12 cellular contexts compared by ENCODE assay signal in the genomic region with DNA sequence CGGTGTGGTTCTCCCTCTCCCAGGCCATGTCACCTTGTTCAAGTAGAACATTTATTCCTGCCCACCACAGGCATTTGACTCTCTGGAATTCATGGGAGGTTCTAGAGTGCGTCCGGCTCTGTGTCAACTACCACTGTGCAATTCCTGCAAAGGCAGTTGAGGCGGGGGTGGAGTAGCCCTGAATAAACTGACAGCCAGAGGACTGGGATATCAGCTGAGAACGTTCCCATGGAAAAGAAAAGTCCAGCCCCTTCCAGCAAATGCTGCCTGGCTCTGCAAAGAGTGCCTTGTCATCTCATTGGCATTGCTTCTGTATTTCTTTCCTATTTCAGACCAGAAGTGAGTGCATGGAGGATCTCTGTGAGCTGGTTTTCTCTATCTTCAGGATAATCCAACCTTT. TPM values are rescaled to one million over a fixed set of nuclear protein-coding genes. Genes with fewer than 3 reads are reported as not detected.
DNase-seq lines count a peak whose midpoint lies in the region; ATAC-seq and TF ChIP-seq lines count a peak whose summit lies in the region.
"Had no signal": no experiment of that assay in that cellular context is flagged by ENCODE, and none has a peak within 500 bp of the region (broad histone marks: within the 10 kb centered on the region; RNA-seq: fewer than 3 reads in every experiment).

No MANE protein-coding gene starts in this region.

- 35% methylated on average over 5 of the region's 5 CpGs for WGBS in liver
- WGBS in thyroid gland, 2 donors: 24 to 40% methylated on average over 5 of the region's 5 CpGs

- intact Hi-C loops in thyroid gland (cut with DNase I): no loop called here

- no peak overlapping the region for H3K4me3 ChIP-seq in fibroblast of mammary gland (ENCODE audit: control insufficient read depth, low read depth, low read length)
- peak overlapping the region in 1 of 3 donors; percentile 4 for H3K4me3 ChIP-seq in liver (ENCODE audit: low read depth in 1 of 3, low read length in 3 of 3)
- H3K4me3 ChIP-seq in thyroid gland (replicated peaks in 1 of 3): no peak overlapping the region

- TF ChIP-seq CTCF in fibroblast of mammary gland (conservative IDR thresholded peaks at IDR 0.05; ENCODE audit: control insufficient read depth, insufficient read depth, low read depth, low read length) (no peak), liver (IDR thresholded peaks at IDR 0.05; ENCODE audit: low read depth, low read length, missing input control) (no peak), thyroid gland (IDR thresholded peaks at IDR 0.05) (no peak)

- peak in 1 of 2 donors; percentile 74 for TF ChIP-seq POLR2A in thyroid gland (IDR thresholded peaks at IDR 0.05)

- peak overlapping the region; percentile 86 to 87 for H3K27ac ChIP-seq in liver (ENCODE audit: low read depth in 1 of 2, low read length in 2 of 2)
- H3K27ac ChIP-seq in thyroid gland: peak overlapping the region; percentile 93 to 94 (median 94)

- DNase-seq in NCI-H226 (peak; percentile 66), fibroblast of mammary gland (ENCODE audit: low read depth) (peak; percentile 57), thyroid gland (peak; percentile 93 to 96), SW480 (ENCODE audit: low spot score) (no peak), middle frontal gyrus (ENCODE audit: extremely low spot score, low spot score) (no peak)
- DNase-seq: activated CD4-positive, CD25-positive, alpha-beta regulatory T cell; NCI-H510A; SHP77 treated with DMSO at 0.1 percent for 48 hours had no signal

- no peak for ATAC-seq in stimulated activated memory B cell treated with anti-CD40 and anti-IgM and Interleukin-4, amounts not matched to agents 10 μg/mL and 1 μg/mL and 100 μg/mL, for 72 hours
- ATAC-seq in HG02759 (IDR thresholded peaks at IDR 0.05; ENCODE audit: unreplicated experiment): no peak

- peaks cover 21 to 59% (median 43%) of the 10 kb centered on the region in 4 donors for H3K4me1 ChIP-seq in liver (ENCODE audit: control insufficient read depth in 4 of 4, insufficient read depth in 4 of 4, low read length in 3 of 4)
- peaks cover 38 to 58% of the 10 kb centered on the region in 2 donors for H3K4me1 ChIP-seq in thyroid gland

- no peaks in the 10 kb centered on the region for H3K27me3 ChIP-seq in liver (ENCODE audit: control insufficient read depth in 4 of 4, insufficient read depth in 4 of 4, low read length in 3 of 4)
- H3K27me3 ChIP-seq in thyroid gland: no peaks in the 10 kb centered on the region

- no peaks in the 10 kb centered on the region for H3K9me3 Mint-ChIP-seq in stimulated activated memory B cell treated with anti-CD40 and anti-IgM and Interleukin-4, amounts not matched to agents 10 μg/mL and 1 μg/mL and 100 μg/mL, for 72 hours
- H3K9me3 Mint-ChIP-seq: dendritic cell treated with granulocyte-macrophage colony-stimulating factor and Interleukin-4, amounts not matched to agents 40 ng/mL and 50 ng/mL, for 4 days had no signal

- H3K36me3 ChIP-seq in liver (ENCODE audit: control insufficient read depth in 4 of 4, insufficient read depth in 3 of 4, low read depth in 1 of 4, low read length in 3 of 4): no peaks in the 10 kb centered on the region
- no peaks in the 10 kb centered on the region for H3K36me3 ChIP-seq in thyroid gland

- no peaks in the 10 kb centered on the region for H3K27me3 Mint-ChIP-seq in stimulated activated memory B cell treated with anti-CD40 and anti-IgM and Interleukin-4, amounts not matched to agents 10 μg/mL and 1 μg/mL and 100 μg/mL, for 72 hours
- H3K27me3 Mint-ChIP-seq: dendritic cell treated with granulocyte-macrophage colony-stimulating factor and Interleukin-4, amounts not matched to agents 40 ng/mL and 50 ng/mL, for 4 days had no signal

- H3K9me3 ChIP-seq in liver (ENCODE audit: control insufficient read depth in 4 of 4, low read length in 3 of 4) (no peaks in the 10 kb centered on the region), thyroid gland (no peaks in the 10 kb centered on the region)

- peaks cover 26% of the 10 kb centered on the region for H3K4me1 Mint-ChIP-seq in stimulated activated memory B cell treated with anti-CD40 and anti-IgM and Interleukin-4, amounts not matched to agents 10 μg/mL and 1 μg/mL and 100 μg/mL, for 72 hours

- H3K27ac Mint-ChIP-seq in stimulated activated memory B cell treated with anti-CD40 and anti-IgM and Interleukin-4, amounts not matched to agents 10 μg/mL and 1 μg/mL and 100 μg/mL, for 72 hours: no peak overlapping the region
- H3K27ac Mint-ChIP-seq: dendritic cell treated with granulocyte-macrophage colony-stimulating factor and Interleukin-4, amounts not matched to agents 40 ng/mL and 50 ng/mL, for 4 days had no signal

- no peak overlapping the region for H3K4me3 Mint-ChIP-seq in stimulated activated memory B cell treated with anti-CD40 and anti-IgM and Interleukin-4, amounts not matched to agents 10 μg/mL and 1 μg/mL and 100 μg/mL, for 72 hours
- H3K4me3 Mint-ChIP-seq: dendritic cell treated with granulocyte-macrophage colony-stimulating factor and Interleukin-4, amounts not matched to agents 40 ng/mL and 50 ng/mL, for 4 days had no signal

- no peaks in the 10 kb centered on the region for H3K36me3 Mint-ChIP-seq in stimulated activated memory B cell treated with anti-CD40 and anti-IgM and Interleukin-4, amounts not matched to agents 10 μg/mL and 1 μg/mL and 100 μg/mL, for 72 hours

- TF ChIP-seq RAD21 in liver (IDR thresholded peaks at IDR 0.05): peak; percentile 55 to 60

- H3K9ac ChIP-seq in liver (ENCODE audit: low read depth in 1 of 2, low read length in 2 of 2): no peak overlapping the region

TF ChIP-seq in liver, 16 proteins besides CTCF, POLR2A, EP300 and RAD21:
- TF ChIP-seq JUND (IDR thresholded peaks at IDR 0.05) (peak; percentile 67 to 77), FOXA1 (IDR thresholded peaks at IDR 0.05) (peak; percentile 84), RXRA (IDR thresholded peaks at IDR 0.05) (peak; percentile 87 to 93), EGR1 (IDR thresholded peaks at IDR 0.05; ENCODE audit: low read depth in 2 of 2) (peak; percentile 94 to 98), FOXA2 (IDR thresholded peaks at IDR 0.05) (peak; percentile 85), YY1 (IDR thresholded peaks at IDR 0.05) (peak; percentile 93), GABPA (IDR thresholded peaks at IDR 0.05 in 1 of 2, conservative IDR thresholded peaks at IDR 0.05 in 1 of 2) (peak in 1 of 2 donors; percentile 43), HNF4A (conservative IDR thresholded peaks at IDR 0.05) (peak; percentile 71 to 77), SP1 (IDR thresholded peaks at IDR 0.05) (peak; percentile 94), TAF1 (conservative IDR thresholded peaks at IDR 0.05) (peak; percentile 73), NR2F2 (IDR thresholded peaks at IDR 0.05) (no peak), HNF4G (IDR thresholded peaks at IDR 0.05) (peak; percentile 49)
- TF ChIP-seq, protein P1, sequence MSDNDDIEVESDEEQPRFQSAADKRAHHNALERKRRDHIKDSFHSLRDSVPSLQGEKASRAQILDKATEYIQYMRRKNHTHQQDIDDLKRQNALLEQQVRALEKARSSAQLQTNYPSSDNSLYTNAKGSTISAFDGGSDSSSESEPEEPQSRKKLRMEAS (IDR thresholded peaks at IDR 0.05): peak; percentile 71
- TF ChIP-seq, protein P2, sequence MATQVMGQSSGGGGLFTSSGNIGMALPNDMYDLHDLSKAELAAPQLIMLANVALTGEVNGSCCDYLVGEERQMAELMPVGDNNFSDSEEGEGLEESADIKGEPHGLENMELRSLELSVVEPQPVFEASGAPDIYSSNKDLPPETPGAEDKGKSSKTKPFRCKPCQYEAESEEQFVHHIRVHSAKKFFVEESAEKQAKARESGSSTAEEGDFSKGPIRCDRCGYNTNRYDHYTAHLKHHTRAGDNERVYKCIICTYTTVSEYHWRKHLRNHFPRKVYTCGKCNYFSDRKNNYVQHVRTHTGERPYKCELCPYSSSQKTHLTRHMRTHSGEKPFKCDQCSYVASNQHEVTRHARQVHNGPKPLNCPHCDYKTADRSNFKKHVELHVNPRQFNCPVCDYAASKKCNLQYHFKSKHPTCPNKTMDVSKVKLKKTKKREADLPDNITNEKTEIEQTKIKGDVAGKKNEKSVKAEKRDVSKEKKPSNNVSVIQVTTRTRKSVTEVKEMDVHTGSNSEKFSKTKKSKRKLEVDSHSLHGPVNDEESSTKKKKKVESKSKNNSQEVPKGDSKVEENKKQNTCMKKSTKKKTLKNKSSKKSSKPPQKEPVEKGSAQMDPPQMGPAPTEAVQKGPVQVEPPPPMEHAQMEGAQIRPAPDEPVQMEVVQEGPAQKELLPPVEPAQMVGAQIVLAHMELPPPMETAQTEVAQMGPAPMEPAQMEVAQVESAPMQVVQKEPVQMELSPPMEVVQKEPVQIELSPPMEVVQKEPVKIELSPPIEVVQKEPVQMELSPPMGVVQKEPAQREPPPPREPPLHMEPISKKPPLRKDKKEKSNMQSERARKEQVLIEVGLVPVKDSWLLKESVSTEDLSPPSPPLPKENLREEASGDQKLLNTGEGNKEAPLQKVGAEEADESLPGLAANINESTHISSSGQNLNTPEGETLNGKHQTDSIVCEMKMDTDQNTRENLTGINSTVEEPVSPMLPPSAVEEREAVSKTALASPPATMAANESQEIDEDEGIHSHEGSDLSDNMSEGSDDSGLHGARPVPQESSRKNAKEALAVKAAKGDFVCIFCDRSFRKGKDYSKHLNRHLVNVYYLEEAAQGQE (IDR thresholded peaks at IDR 0.05): peak; percentile 89
- TF ChIP-seq, protein P3, sequence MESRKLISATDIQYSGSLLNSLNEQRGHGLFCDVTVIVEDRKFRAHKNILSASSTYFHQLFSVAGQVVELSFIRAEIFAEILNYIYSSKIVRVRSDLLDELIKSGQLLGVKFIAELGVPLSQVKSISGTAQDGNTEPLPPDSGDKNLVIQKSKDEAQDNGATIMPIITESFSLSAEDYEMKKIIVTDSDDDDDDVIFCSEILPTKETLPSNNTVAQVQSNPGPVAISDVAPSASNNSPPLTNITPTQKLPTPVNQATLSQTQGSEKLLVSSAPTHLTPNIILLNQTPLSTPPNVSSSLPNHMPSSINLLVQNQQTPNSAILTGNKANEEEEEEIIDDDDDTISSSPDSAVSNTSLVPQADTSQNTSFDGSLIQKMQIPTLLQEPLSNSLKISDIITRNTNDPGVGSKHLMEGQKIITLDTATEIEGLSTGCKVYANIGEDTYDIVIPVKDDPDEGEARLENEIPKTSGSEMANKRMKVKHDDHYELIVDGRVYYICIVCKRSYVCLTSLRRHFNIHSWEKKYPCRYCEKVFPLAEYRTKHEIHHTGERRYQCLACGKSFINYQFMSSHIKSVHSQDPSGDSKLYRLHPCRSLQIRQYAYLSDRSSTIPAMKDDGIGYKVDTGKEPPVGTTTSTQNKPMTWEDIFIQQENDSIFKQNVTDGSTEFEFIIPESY (IDR thresholded peaks at IDR 0.05): peak; percentile 89
- TF ChIP-seq, protein P4, sequence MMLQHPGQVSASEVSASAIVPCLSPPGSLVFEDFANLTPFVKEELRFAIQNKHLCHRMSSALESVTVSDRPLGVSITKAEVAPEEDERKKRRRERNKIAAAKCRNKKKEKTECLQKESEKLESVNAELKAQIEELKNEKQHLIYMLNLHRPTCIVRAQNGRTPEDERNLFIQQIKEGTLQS (IDR thresholded peaks at IDR 0.05): peak; percentile 65

RNA-seq across cellular contexts. Expression of a gene that starts 18.9 kb away (rescaled TPM):
- total RNA-seq in liver: 10 to 100 TPM; 19.8 to 27.4 TPM
- polyA plus RNA-seq in liver: 10 to 100 TPM; 15.5 to 18.7 TPM
- 100 to 1,000 TPM in 3 of 4 donors, 10 to 100 TPM in 1; 65.2 to 194 (median 138) TPM for total RNA-seq in thyroid gland

Comparison
In these comparisons a context has a peak if more than half of its experiments do, and no peak if none do; other contexts are left out.
1. DNase-seq: peak in NCI-H226 (single experiment), fibroblast of mammary gland (single experiment) and thyroid gland (2 of 2); none in SW480 (single experiment) and middle frontal gyrus (single experiment).